In the genomic region with DNA sequence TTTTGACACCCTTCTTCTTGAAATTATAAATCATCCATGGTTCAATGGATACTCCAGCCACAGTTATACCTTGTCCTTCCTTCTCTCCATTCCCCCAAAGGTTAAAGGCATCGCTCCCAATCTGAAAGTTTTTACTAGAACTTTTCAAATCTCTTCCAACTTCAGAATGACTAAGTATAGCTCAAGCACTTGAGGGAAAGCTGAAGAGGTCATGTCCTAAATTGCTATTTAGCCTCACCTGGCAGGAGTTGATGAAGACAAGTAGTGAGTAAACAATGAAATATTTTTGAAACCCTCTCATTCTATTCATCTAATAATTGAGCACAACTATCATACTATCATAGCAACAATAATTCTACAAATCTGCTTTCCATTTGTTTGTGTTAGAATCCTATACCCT, we compare ENCODE assay signal across 9 cellular contexts.
"Had no signal": no experiment of that assay in that cellular context is flagged by ENCODE, and none has a peak within 500 bp of the region (broad histone marks: within the 10 kb centered on the region; RNA-seq: fewer than 3 reads in every experiment).

No MANE protein-coding gene starts in this region.

- H3K4me3 ChIP-seq: GM23338, K562 had no signal

- DNase-seq: H9, HCEC 1CT, IMR-90, KG1 had no signal

- ATAC-seq: GM23338, K562 had no signal

- FAIRE-seq: H1, H54, HTR-8/SVneo had no signal
